In the genomic region with DNA sequence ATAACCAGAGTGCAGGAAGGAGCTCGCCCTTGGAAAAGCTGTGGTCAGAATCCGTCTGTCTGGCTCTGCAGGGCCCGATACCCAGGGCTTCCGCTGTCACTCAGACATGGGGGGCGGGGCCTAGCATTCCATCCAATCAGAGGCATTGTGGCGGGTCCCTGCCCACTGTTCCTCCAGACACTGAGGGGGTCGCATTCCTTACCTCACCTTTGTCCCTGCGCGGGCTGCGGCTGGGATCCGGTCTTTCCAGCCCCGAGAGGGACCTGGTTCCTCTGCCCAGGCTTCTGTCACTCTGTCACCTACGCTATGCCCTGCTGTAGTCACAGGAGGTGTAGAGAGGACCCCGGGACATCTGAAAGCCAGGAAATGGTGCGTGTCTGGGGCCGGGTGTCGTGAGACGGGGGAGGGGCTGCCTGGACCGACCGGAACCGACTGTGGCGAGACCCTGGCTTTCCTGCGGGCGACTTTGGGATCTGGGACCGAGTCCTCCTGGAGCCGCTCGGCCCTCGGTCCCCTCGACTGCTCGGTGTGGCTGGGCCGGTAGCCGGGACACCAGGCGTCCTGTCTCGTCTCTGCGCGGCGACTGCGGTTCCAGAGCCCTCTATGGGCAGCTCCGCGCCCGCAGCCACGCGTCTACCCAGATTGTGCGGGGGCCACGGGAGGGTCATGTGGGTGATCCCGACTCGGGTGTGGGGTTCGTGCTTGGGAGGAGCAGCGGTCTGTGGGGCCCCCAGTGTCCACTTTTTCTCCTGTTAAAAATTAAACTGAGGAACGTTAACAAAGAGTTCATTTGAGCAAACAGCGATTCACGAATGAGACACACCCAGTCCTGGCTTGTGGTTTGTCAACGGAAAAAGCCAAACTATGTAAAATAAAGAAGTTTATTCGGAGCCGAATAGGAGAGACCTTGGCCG, we compare ENCODE assay signal across 8 cellular contexts. TPM values are rescaled to one million over a fixed set of nuclear protein-coding genes. Genes with fewer than 3 reads are reported as not detected.
DNase-seq lines count a peak whose midpoint lies in the region; ATAC-seq lines count a peak whose summit lies in the region.

ZNF69 (plus strand) TSS at position 165 of the 914 bp plus-strand sequence; CDS start at position 307, 142 bp downstream.

- H4K20me1 ChIP-seq in GM23248 (ENCODE audit: insufficient read depth) = no peaks in the 10 kb centered on the region

- in situ Hi-C loops in GM23248 (cut with MboI) = no loop called here

- H3K79me2 ChIP-seq in GM23248 (ENCODE audit: insufficient read depth) = peaks cover 38% of the 10 kb centered on the region

- H3K9me3 Mint-ChIP-seq in memory B cell = peaks cover 3% of the 10 kb centered on the region

- peak within 1 kb of the TSS; percentile 88 for H3K4me2 ChIP-seq in GM23248 (ENCODE audit: unreplicated experiment)

- H3K4me1 ChIP-seq in GM23248 (ENCODE audit: insufficient read depth) (peaks cover 6% of the 10 kb centered on the region; the same call in 1 of the 2 replicates), endocrine pancreas (ENCODE audit: control insufficient read depth, insufficient read depth, low read length) (no peaks in the 10 kb centered on the region)

- H3F3A ChIP-seq in GM23248 (ENCODE audit: insufficient read depth) = peaks cover 11% of the 10 kb centered on the region; the same call in 1 of the 2 replicates

- peak within 1 kb of the TSS; percentile 66 for H3K27ac Mint-ChIP-seq in memory B cell

- H3K4me3 ChIP-seq in GM23248 (peak within 1 kb of the TSS; percentile 84), endocrine pancreas (ENCODE audit: control insufficient read depth, insufficient read depth, low read length) (peak within 1 kb of the TSS; percentile 35)

- H2AFZ ChIP-seq in GM23248 = peak within 1 kb of the TSS; percentile 97

- H3K36me3 ChIP-seq in GM23248 (ENCODE audit: low read depth) = no peaks in the 10 kb centered on the region
- no peaks in the 10 kb centered on the region for H3K36me3 ChIP-seq in endocrine pancreas (ENCODE audit: control insufficient read depth, insufficient read depth, low read length)

- peak within 1 kb of the TSS; percentile 94 for H3K4me3 Mint-ChIP-seq in memory B cell

- WGBS in GM23248 (ENCODE audit: low coverage in 1 of 2, low lambda C conversion rate in 2 of 2, missing lambda C conversion rate in 2 of 2), 2 experiments = 2% methylated on average over 50 to 56 of the region's 56 CpGs

- H3K9ac ChIP-seq in GM23248 (peak within 1 kb of the TSS; percentile 79), endocrine pancreas (ENCODE audit: control insufficient read depth, insufficient read depth, low read length) (peak within 1 kb of the TSS; percentile 71)

- H3K27me3 ChIP-seq in GM23248 (replicated peaks; ENCODE audit: insufficient read depth) = no peaks in the 10 kb centered on the region
- no peaks in the 10 kb centered on the region for H3K27me3 ChIP-seq in endocrine pancreas (ENCODE audit: control insufficient read depth, insufficient read depth, low read length)

- DNase-seq in AG20443 (ENCODE audit: low spot score) (peak; percentile 90), GM23248 (peak; percentile 79), NCI-H82 treated with DMSO at 0.1 percent for 48 hours (lab: John Stamatoyannopoulos, UW; ENCODE audit: unreplicated experiment) (peak; percentile 4), memory B cell (ENCODE audit: low spot score in 2 of 2) (peak; percentile 28 to 48), SIG-M5 treated with dmso at 0.1 percent for 504 hours (lab: John Stamatoyannopoulos, UW; ENCODE audit: unreplicated experiment) (no peak)
- peak; percentile 20 to 28 for DNase-seq in activated CD8-positive, alpha-beta memory T cell treated with anti-CD3 and anti-CD28 coated beads for 4 hours (ENCODE audit: low read depth in 2 of 2)
- peak; percentile 31 to 63 (median 50) for DNase-seq in stimulated activated CD4-positive, alpha-beta T cell treated with anti-CD3 and anti-CD28 coated beads, TNF-alpha, amount 100 ng/mL, for 24 hours (ENCODE audit: low read depth in 3 of 3)

- peak; percentile 77 for ATAC-seq in memory B cell (ENCODE audit: low read depth)

- no peaks in the 10 kb centered on the region for H3K9me2 ChIP-seq in GM23248 (ENCODE audit: insufficient read depth)

- peaks cover 11% of the 10 kb centered on the region for H3K4me1 Mint-ChIP-seq in memory B cell

- H3K36me3 Mint-ChIP-seq in memory B cell = no peaks in the 10 kb centered on the region

- H3K27ac ChIP-seq in GM23248 = peak within 1 kb of the TSS; percentile 61

- H3K9me3 ChIP-seq in GM23248 (ENCODE audit: low read depth) (no peaks in the 10 kb centered on the region), endocrine pancreas (ENCODE audit: control insufficient read depth, low read length) (no peaks in the 10 kb centered on the region)

- H3K27me3 Mint-ChIP-seq in memory B cell = no peaks in the 10 kb centered on the region

RNA-seq across cellular contexts. Expression of gene ZNF69, which starts in this region (rescaled TPM):
- total RNA-seq in GM23248 (2014; rRNA removed; shearing (Covaris generic)) = 5.3 and 8.3 TPM in 2 replicates
- 5.3 and 6.8 TPM in 2 replicates for polyA plus RNA-seq in GM23248 (2016; fragmentation: Nextera tagmentation; extraction: Ambion mirVana)
